Comparison of ENCODE assay signal across 2 cellular contexts in genomic region chr1:174995121-174995520, GRCh38.
TF ChIP-seq lines count a peak whose summit lies in the region.

No MANE protein-coding gene starts in this region.

TF ChIP-seq in HepG2, 621 proteins besides CTCF, POLR2A, EP300 and RAD21 (continues in another document):
- TF ChIP-seq ARID3A (IDR thresholded peaks at IDR 0.05; ENCODE audit: low read depth, low read length) (0 out of 2 replicates have a peak, but pooled peaks have one; percentile 52), TGIF2 (CRISPR knock-in tag; IDR thresholded peaks at IDR 0.05) (no peak), ZNF407 (CRISPR knock-in tag; IDR thresholded peaks at IDR 0.05; ENCODE audit: not compliant biosample characterization) (no peak), ARID2 (CRISPR knock-in tag; IDR thresholded peaks at IDR 0.05; ENCODE audit: borderline replicate concordance) (no peak), ZNF513 (CRISPR knock-in tag; conservative IDR thresholded peaks at IDR 0.05) (no peak), HNRNPL (IDR thresholded peaks at IDR 0.05; ENCODE audit: low read depth, low read length) (no peak), ZNF275 (CRISPR knock-in tag; IDR thresholded peaks at IDR 0.05; ENCODE audit: borderline replicate concordance) (no peak), FOXP1 (IDR thresholded peaks at IDR 0.05) (no peak), FOXP1 (CRISPR knock-in tag; IDR thresholded peaks at IDR 0.05) (peak; percentile 58)

TF ChIP-seq in K562, 482 proteins besides CTCF, POLR2A, EP300 and RAD21:
- no peak for TF ChIP-seq ZNF644 (tag; IDR thresholded peaks at IDR 0.05; ENCODE audit: low read depth)
- 0 out of 2 replicates have a peak, but pooled peaks have one; percentile 24 for TF ChIP-seq FOXP4 (CRISPR knock-in tag; IDR thresholded peaks at IDR 0.05; ENCODE audit: borderline replicate concordance)
TF ChIP-seq in K562: peak in this region for 1.
